In genomic region chr1:213393860-213394259, GRCh38 we compare ENCODE assay signal across 31 cellular contexts.
"Had no signal": no experiment of that assay in that cellular context is flagged by ENCODE, and none has a peak within 500 bp of the region (broad histone marks: within the 10 kb centered on the region; RNA-seq: fewer than 3 reads in every experiment).

No MANE protein-coding gene starts in this region.

- H3K27me3 Mint-ChIP-seq: activated B cell treated with CpG ODN at 0.5 μM for 24 hours; activated naive CD4-positive, alpha-beta T cell treated with anti-CD3 and anti-CD28 coated beads, Interleukin-2, amount 50 U/mL, for 24 hours; activated naive CD8-positive, alpha-beta T cell treated with anti-CD3 and anti-CD28 coated beads for 36 hours had no signal

- H3K27ac ChIP-seq: adrenal gland, body of pancreas, esophagus squamous epithelium, gastroesophageal sphincter, VCaP had no signal

- ATAC-seq: activated naive CD8-positive, alpha-beta T cell treated with anti-CD3 and anti-CD28 coated beads, Interleukin-2, amount 50 U/mL, for 24 hours; activated T-cell treated with anti-CD3 and anti-CD28 coated beads, Interleukin-2, amount 50 U/mL, for 72 hours; body of pancreas; effector memory CD8-positive, alpha-beta T cell; gastroesophageal sphincter had no signal

- H3K9me3 Mint-ChIP-seq: activated B cell treated with CpG ODN at 0.5 μM for 24 hours; activated CD4-positive, alpha-beta memory T cell treated with anti-CD3 and anti-CD28 coated beads, Interleukin-2, amount 10 ng/mL, durations not matched to agents 7 days and 5 days; activated CD4-positive, alpha-beta T cell treated with anti-CD3 and anti-CD28 coated beads, Interleukin-2, amount 10 ng/mL, durations not matched to agents 7 days and 5 days; activated naive CD4-positive, alpha-beta T cell treated with anti-CD3 and anti-CD28 coated beads for 36 hours; activated naive CD4-positive, alpha-beta T cell treated with anti-CD3 and anti-CD28 coated beads, Interleukin-2, amount 50 U/mL, for 24 hours; activated naive CD8-positive, alpha-beta T cell treated with anti-CD3 and anti-CD28 coated beads for 36 hours; activated naive CD8-positive, alpha-beta T cell treated with anti-CD3 and anti-CD28 coated beads, Interleukin-2, amount 50 U/mL, for 24 hours; activated T-cell treated with anti-CD3 and anti-CD28 coated beads, Interleukin-2, amount 50 U/mL, for 24 hours; activated T-cell treated with anti-CD3 and anti-CD28 coated beads, Interleukin-2, amount 50 U/mL, for 72 hours; effector memory CD8-positive, alpha-beta T cell had no signal

- H3K27me3 ChIP-seq: adrenal gland, body of pancreas, esophagus squamous epithelium had no signal

- FAIRE-seq: colon had no signal

- H3K4me1 ChIP-seq: adrenal gland, esophagus squamous epithelium, gastroesophageal sphincter had no signal

- DNase-seq: activated B cell treated with CpG ODN at 0.5 μM for 24 hours; activated CD4-positive, alpha-beta memory T cell treated with anti-CD3 and anti-CD28 coated beads, Interleukin-2, amount 10 ng/mL, durations not matched to agents 7 days and 5 days; activated CD4-positive, alpha-beta T cell treated with anti-CD3 and anti-CD28 coated beads for 4 hours; activated CD4-positive, alpha-beta T cell treated with anti-CD3 and anti-CD28 coated beads, Interleukin-2, amount 10 ng/mL, durations not matched to agents 7 days and 5 days; activated CD4-positive, alpha-beta T cell treated with anti-CD3 and anti-CD28 coated beads, Interleukin-2, amount 50 U/mL, for 4 hours; activated CD4-positive, CD25-positive, alpha-beta regulatory T cell treated with anti-CD3 and anti-CD28 coated beads, Interleukin-2, amount 50 U/mL, for 72 hours; activated CD8-positive, alpha-beta memory T cell treated with anti-CD3 and anti-CD28 coated beads, Interleukin-2, amount 50 U/mL, for 48 hours; activated naive CD4-positive, alpha-beta T cell treated with anti-CD3 and anti-CD28 coated beads for 36 hours; activated naive CD8-positive, alpha-beta T cell treated with anti-CD3 and anti-CD28 coated beads for 36 hours; activated naive CD8-positive, alpha-beta T cell treated with anti-CD3 and anti-CD28 coated beads, Interleukin-2, amount 50 U/mL, for 24 hours; activated T-cell treated with anti-CD3 and anti-CD28 coated beads for 4 hours; activated T-cell treated with anti-CD3 and anti-CD28 coated beads, Interleukin-2, amount 50 U/mL, for 24 hours; activated T-cell treated with anti-CD3 and anti-CD28 coated beads, Interleukin-2, amount 50 U/mL, for 72 hours; amygdala; aorta; body of pancreas; cortex of kidney; dermis blood vessel endothelial cell; effector CD4-positive, alpha-beta T cell; effector memory CD8-positive, alpha-beta T cell; erythroblast; esophagus squamous epithelium; foreskin melanocyte; head of caudate nucleus; hypothalamus; T-helper 2 cell had no signal

- H3K36me3 Mint-ChIP-seq: activated naive CD4-positive, alpha-beta T cell treated with anti-CD3 and anti-CD28 coated beads, Interleukin-2, amount 50 U/mL, for 24 hours; activated naive CD8-positive, alpha-beta T cell treated with anti-CD3 and anti-CD28 coated beads for 36 hours had no signal

- H3K4me3 ChIP-seq: adrenal gland, body of pancreas, esophagus squamous epithelium, gastroesophageal sphincter had no signal

- H3K4me3 Mint-ChIP-seq: activated B cell treated with CpG ODN at 0.5 μM for 24 hours; activated CD4-positive, alpha-beta memory T cell treated with anti-CD3 and anti-CD28 coated beads, Interleukin-2, amount 10 ng/mL, durations not matched to agents 7 days and 5 days; activated CD4-positive, alpha-beta T cell treated with anti-CD3 and anti-CD28 coated beads, Interleukin-2, amount 10 ng/mL, durations not matched to agents 7 days and 5 days; activated naive CD4-positive, alpha-beta T cell treated with anti-CD3 and anti-CD28 coated beads for 36 hours; activated naive CD4-positive, alpha-beta T cell treated with anti-CD3 and anti-CD28 coated beads, Interleukin-2, amount 50 U/mL, for 24 hours; activated naive CD8-positive, alpha-beta T cell treated with anti-CD3 and anti-CD28 coated beads for 36 hours; activated naive CD8-positive, alpha-beta T cell treated with anti-CD3 and anti-CD28 coated beads, Interleukin-2, amount 50 U/mL, for 24 hours; activated T-cell treated with anti-CD3 and anti-CD28 coated beads, Interleukin-2, amount 50 U/mL, for 24 hours; activated T-cell treated with anti-CD3 and anti-CD28 coated beads, Interleukin-2, amount 50 U/mL, for 72 hours; effector memory CD8-positive, alpha-beta T cell had no signal

- H3K27ac Mint-ChIP-seq: activated B cell treated with CpG ODN at 0.5 μM for 24 hours; activated CD4-positive, alpha-beta memory T cell treated with anti-CD3 and anti-CD28 coated beads, Interleukin-2, amount 10 ng/mL, durations not matched to agents 7 days and 5 days; activated CD4-positive, alpha-beta T cell treated with anti-CD3 and anti-CD28 coated beads, Interleukin-2, amount 10 ng/mL, durations not matched to agents 7 days and 5 days; activated naive CD4-positive, alpha-beta T cell treated with anti-CD3 and anti-CD28 coated beads for 36 hours; activated naive CD4-positive, alpha-beta T cell treated with anti-CD3 and anti-CD28 coated beads, Interleukin-2, amount 50 U/mL, for 24 hours; activated naive CD8-positive, alpha-beta T cell treated with anti-CD3 and anti-CD28 coated beads for 36 hours; activated naive CD8-positive, alpha-beta T cell treated with anti-CD3 and anti-CD28 coated beads, Interleukin-2, amount 50 U/mL, for 24 hours; activated T-cell treated with anti-CD3 and anti-CD28 coated beads, Interleukin-2, amount 50 U/mL, for 24 hours; activated T-cell treated with anti-CD3 and anti-CD28 coated beads, Interleukin-2, amount 50 U/mL, for 72 hours; effector memory CD8-positive, alpha-beta T cell had no signal

- H3K4me1 Mint-ChIP-seq: activated B cell treated with CpG ODN at 0.5 μM for 24 hours; activated CD4-positive, alpha-beta memory T cell treated with anti-CD3 and anti-CD28 coated beads, Interleukin-2, amount 10 ng/mL, durations not matched to agents 7 days and 5 days; activated CD4-positive, alpha-beta T cell treated with anti-CD3 and anti-CD28 coated beads, Interleukin-2, amount 10 ng/mL, durations not matched to agents 7 days and 5 days; activated naive CD4-positive, alpha-beta T cell treated with anti-CD3 and anti-CD28 coated beads, Interleukin-2, amount 50 U/mL, for 24 hours; activated naive CD8-positive, alpha-beta T cell treated with anti-CD3 and anti-CD28 coated beads for 36 hours; activated naive CD8-positive, alpha-beta T cell treated with anti-CD3 and anti-CD28 coated beads, Interleukin-2, amount 50 U/mL, for 24 hours had no signal

- H3K9me3 ChIP-seq: adrenal gland, body of pancreas, esophagus squamous epithelium, gastroesophageal sphincter had no signal

- H3K36me3 ChIP-seq: adrenal gland, esophagus squamous epithelium, gastroesophageal sphincter had no signal
